ENCODE assay signal across 8 cellular contexts in the genomic region with DNA sequence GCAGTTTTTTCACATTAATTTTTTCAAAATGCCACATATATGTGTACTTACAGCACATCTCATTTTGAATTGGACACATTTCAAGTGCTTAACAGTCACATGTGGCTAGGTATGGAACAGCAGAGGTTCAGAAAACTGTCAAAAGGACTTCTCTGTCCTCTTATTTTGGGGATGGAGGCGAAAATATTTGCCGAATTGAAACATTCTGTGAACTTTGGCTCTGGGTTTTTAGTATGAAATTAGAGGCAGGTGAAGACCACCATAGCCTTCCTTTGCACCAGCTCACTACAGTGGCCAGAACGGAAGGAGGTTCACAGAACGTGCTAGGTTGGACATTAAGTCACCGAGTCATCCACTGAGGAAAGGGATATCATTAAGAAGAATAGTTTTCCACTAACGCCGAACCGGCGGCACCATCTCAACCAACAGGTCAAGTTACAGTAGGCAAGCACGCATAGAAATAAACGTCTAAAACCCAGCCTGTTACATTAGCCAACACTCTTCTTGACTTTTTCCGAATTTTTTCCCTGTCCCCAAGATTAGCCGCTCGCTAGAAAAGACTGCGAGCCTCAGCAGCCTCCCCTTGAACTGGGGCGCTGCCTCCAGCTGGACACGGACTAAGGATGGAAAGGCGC. TPM values are rescaled to one million over a fixed set of nuclear protein-coding genes. Genes with fewer than 3 reads are reported as not detected.
DNase-seq lines count a peak whose midpoint lies in the region; ATAC-seq and TF ChIP-seq lines count a peak whose summit lies in the region.

No MANE protein-coding gene starts in this region.

- CTCF ChIA-PET in activated CD8-positive, alpha-beta T cell treated with anti-CD3 and anti-CD28 coated beads for 36 hours (lab: Charles Lee) = interaction anchor here (0.9 kb wide), 1 partner anchor 12 kb away, joined by 3 read pairs; no protein-coding TSS in a partner anchor
- CTCF ChIA-PET in activated CD8-positive, alpha-beta T cell treated with anti-CD3 and anti-CD28 coated beads, Interleukin-2, amount 10 ng/mL, durations not matched to agents 7 days and 5 days (lab: Charles Lee) = interaction anchor here (0.7 kb wide), 1 partner anchor 440 kb away, joined by 3 read pairs; no protein-coding TSS in a partner anchor

- H3K27me3 ChIP-seq in left lung = peaks cover 0 to 8% of the 10 kb centered on the region in 2 donors
- no peaks in the 10 kb centered on the region for H3K27me3 ChIP-seq in thymus (ENCODE audit: control insufficient read depth, insufficient read depth)

- peaks cover 9 to 28% of the 10 kb centered on the region in 2 donors for H3K4me1 ChIP-seq in left lung
- peaks cover 7% of the 10 kb centered on the region for H3K4me1 ChIP-seq in thymus (ENCODE audit: control insufficient read depth, insufficient read depth, low read length)

- in situ Hi-C loops in astrocyte of the cerebellum (cut with HindIII; ENCODE audit: low sequenced_read_pairs) = no loop called here

- no peaks in the 10 kb centered on the region for H3K36me3 ChIP-seq in left lung
- no peaks in the 10 kb centered on the region for H3K36me3 ChIP-seq in thymus (ENCODE audit: control insufficient read depth, insufficient read depth)

- peaks cover 28% of the 10 kb centered on the region for H3K4me1 Mint-ChIP-seq in activated CD8-positive, alpha-beta T cell treated with anti-CD3 and anti-CD28 coated beads for 36 hours (ENCODE audit: low read depth)
- peaks cover 26% of the 10 kb centered on the region for H3K4me1 Mint-ChIP-seq in activated CD8-positive, alpha-beta T cell treated with anti-CD3 and anti-CD28 coated beads, Interleukin-2, amount 10 ng/mL, durations not matched to agents 7 days and 5 days (ENCODE audit: low read depth)

- POLR2A ChIA-PET in activated CD8-positive, alpha-beta T cell treated with anti-CD3 and anti-CD28 coated beads for 36 hours (lab: Charles Lee) = interaction anchor here (0.9 to 2.5 kb wide), 3 partner anchors 20 to 244 kb away, joined by 3 to 17 read pairs (median 3); no protein-coding TSS in a partner anchor
- POLR2A ChIA-PET in activated CD8-positive, alpha-beta T cell treated with anti-CD3 and anti-CD28 coated beads, Interleukin-2, amount 10 ng/mL, durations not matched to agents 7 days and 5 days (lab: Charles Lee) = interaction anchor here (0.6 to 0.9 kb wide), 2 partner anchors 21 to 1132 kb away, joined by 3 read pairs; no protein-coding TSS in a partner anchor

- 31% methylated on average over 18 of the region's 18 CpGs for WGBS in thymus

- peak overlapping the region; percentile 63 for H3K4me3 ChIP-seq in astrocyte of the cerebellum (ENCODE audit: low read depth, low read length)
- peak overlapping the region; percentile 46 to 92 for H3K4me3 ChIP-seq in left lung
- peak overlapping the region; percentile 62 for H3K4me3 ChIP-seq in thymus (ENCODE audit: low read length)

- H3K27ac ChIP-seq in left lung (no peak overlapping the region), thymus (ENCODE audit: low read depth) (no peak overlapping the region)

- peaks cover 5% of the 10 kb centered on the region for H3K36me3 Mint-ChIP-seq in activated CD8-positive, alpha-beta T cell treated with anti-CD3 and anti-CD28 coated beads for 36 hours (ENCODE audit: low read depth)
- H3K36me3 Mint-ChIP-seq in activated CD8-positive, alpha-beta T cell treated with anti-CD3 and anti-CD28 coated beads, Interleukin-2, amount 10 ng/mL, durations not matched to agents 7 days and 5 days (ENCODE audit: low read depth) = peaks cover 13% of the 10 kb centered on the region

- H3K27me3 Mint-ChIP-seq in activated CD8-positive, alpha-beta T cell treated with anti-CD3 and anti-CD28 coated beads for 36 hours = peaks cover 4% of the 10 kb centered on the region
- peaks cover 2% of the 10 kb centered on the region for H3K27me3 Mint-ChIP-seq in activated CD8-positive, alpha-beta T cell treated with anti-CD3 and anti-CD28 coated beads, Interleukin-2, amount 10 ng/mL, durations not matched to agents 7 days and 5 days (ENCODE audit: low read depth)

- no peaks in the 10 kb centered on the region for H3K9me3 ChIP-seq in left lung
- no peaks in the 10 kb centered on the region for H3K9me3 ChIP-seq in thymus (ENCODE audit: control insufficient read depth)

- intact Hi-C loops in activated CD8-positive, alpha-beta T cell treated with anti-CD3 and anti-CD28 coated beads for 36 hours (cut with micrococcal nuclease) = loop anchor here (5.0 to 10.0 kb wide), 3 partner anchors 93 to 245 kb away; no protein-coding TSS in a partner anchor
- intact Hi-C loops in left lung (cut with DNase I) = no loop called here

- no peak overlapping the region for H3K27ac Mint-ChIP-seq in activated CD8-positive, alpha-beta T cell treated with anti-CD3 and anti-CD28 coated beads for 36 hours
- no peak overlapping the region for H3K27ac Mint-ChIP-seq in activated CD8-positive, alpha-beta T cell treated with anti-CD3 and anti-CD28 coated beads, Interleukin-2, amount 10 ng/mL, durations not matched to agents 7 days and 5 days

- H3K4me3 Mint-ChIP-seq in activated CD8-positive, alpha-beta T cell treated with anti-CD3 and anti-CD28 coated beads for 36 hours = no peak overlapping the region
- H3K4me3 Mint-ChIP-seq in activated CD8-positive, alpha-beta T cell treated with anti-CD3 and anti-CD28 coated beads, Interleukin-2, amount 10 ng/mL, durations not matched to agents 7 days and 5 days = no peak overlapping the region

- no peaks in the 10 kb centered on the region for H3K9me3 Mint-ChIP-seq in activated CD8-positive, alpha-beta T cell treated with anti-CD3 and anti-CD28 coated beads for 36 hours
- H3K9me3 Mint-ChIP-seq in activated CD8-positive, alpha-beta T cell treated with anti-CD3 and anti-CD28 coated beads, Interleukin-2, amount 10 ng/mL, durations not matched to agents 7 days and 5 days (ENCODE audit: insufficient read depth) = no peaks in the 10 kb centered on the region

- ATAC-seq in activated CD8-positive, alpha-beta T cell treated with anti-CD3 and anti-CD28 coated beads for 36 hours = no peak
- ATAC-seq in activated CD8-positive, alpha-beta T cell treated with anti-CD3 and anti-CD28 coated beads, Interleukin-2, amount 10 ng/mL, durations not matched to agents 7 days and 5 days = no peak
- ATAC-seq in left lung (no peak), HG02973 (IDR thresholded peaks at IDR 0.05; ENCODE audit: unreplicated experiment) (no peak)

- no peak for TF ChIP-seq CTCF in activated CD8-positive, alpha-beta T cell treated with anti-CD3 and anti-CD28 coated beads for 36 hours (IDR thresholded peaks at IDR 0.05)
- TF ChIP-seq CTCF in astrocyte of the cerebellum (IDR thresholded peaks at IDR 0.05; ENCODE audit: low read depth, low read length, missing control alignments) = no peak
- no peak for TF ChIP-seq CTCF in left lung (IDR thresholded peaks at IDR 0.05)

- DNase-seq in activated CD8-positive, alpha-beta T cell treated with anti-CD3 and anti-CD28 coated beads for 36 hours = peak; percentile 5
- no peak for DNase-seq in activated CD8-positive, alpha-beta T cell treated with anti-CD3 and anti-CD28 coated beads, Interleukin-2, amount 10 ng/mL, durations not matched to agents 7 days and 5 days
- DNase-seq in astrocyte of the cerebellum (ENCODE audit: low read depth) (no peak), left lung (no peak), cerebellar nuclear complex (lab: John Stamatoyannopoulos, UW) (no peak), DMS79 (lab: John Stamatoyannopoulos, UW) (no peak)

RNA-seq across cellular contexts. Expression of a gene that starts 1.8 kb away (rescaled TPM):
- total RNA-seq in activated CD8-positive, alpha-beta T cell treated with anti-CD3 and anti-CD28 coated beads for 36 hours = 10 to 100 TPM; 30.8 to 31.9 TPM
- 10 to 100 TPM; 47.7 to 51.8 TPM for total RNA-seq in activated CD8-positive, alpha-beta T cell treated with anti-CD3 and anti-CD28 coated beads, Interleukin-2, amount 10 ng/mL, durations not matched to agents 7 days and 5 days
- total RNA-seq in left lung = 10 to 100 TPM; 21.6 to 36.1 TPM
- 22.6 TPM for polyA plus RNA-seq in thymus
